In genomic region chr3:16508242-16508575, GRCh38 we compare ENCODE assay signal across 16 cellular contexts. TPM values are rescaled to one million over a fixed set of nuclear protein-coding genes. Genes with fewer than 3 reads are reported as not detected.
DNase-seq lines count a peak whose midpoint lies in the region; ATAC-seq and TF ChIP-seq lines count a peak whose summit lies in the region.
"Had no signal": no experiment of that assay in that cellular context is flagged by ENCODE, and none has a peak within 500 bp of the region (broad histone marks: within the 10 kb centered on the region; RNA-seq: fewer than 3 reads in every experiment).

No MANE protein-coding gene starts in this region.

- no peak for TF ChIP-seq CTCF in OCI-LY3 (IDR thresholded peaks at IDR 0.05; ENCODE audit: low read depth, low read length)
- TF ChIP-seq CTCF in H9 (conservative IDR thresholded peaks at IDR 0.05) = no peak

- no peaks in the 10 kb centered on the region for H3K9me3 Mint-ChIP-seq in stimulated activated naive CD8-positive, alpha-beta T cell treated with anti-CD3 and anti-CD28 coated beads, Interleukin-15, Interleukin-2, amounts not matched to agents 100 ng/mL and 50 ng/mL, for 24 hours
- no peaks in the 10 kb centered on the region for H3K9me3 Mint-ChIP-seq in dendritic cell treated with granulocyte-macrophage colony-stimulating factor and Interleukin-4, amounts not matched to agents 40 ng/mL and 50 ng/mL, for 4 days
- 0 out of 5 replicates have a peak, but pooled peaks cover 0 to 3% of the 10 kb centered on the region in 2 experiments for H3K9me3 Mint-ChIP-seq in H9
- H3K9me3 Mint-ChIP-seq: neural crest cell had no signal

- no peak overlapping the region for H3K18ac ChIP-seq in H9 (ENCODE audit: insufficient read length, low read depth, low read length)

- H3K4me2 ChIP-seq in OCI-LY3 (ENCODE audit: low read length) (peak overlapping the region; percentile 87), H9 (ENCODE audit: insufficient read depth, insufficient read length, low read length) (no peak overlapping the region)

- H2BK5ac ChIP-seq in H9 (ENCODE audit: insufficient read length, low read length) = no peak overlapping the region

- H3K36me3 ChIP-seq in OCI-LY3 (replicated peaks; ENCODE audit: low read depth, low read length) = peaks cover 47% of the 10 kb centered on the region
- no peaks in the 10 kb centered on the region for H3K36me3 ChIP-seq in H7 (replicated peaks; ENCODE audit: control insufficient read depth, insufficient read depth, low read length)
- H3K36me3 ChIP-seq: stomach had no signal

- H3K9me3 ChIP-seq in OCI-LY3 (ENCODE audit: insufficient read depth, low read length) (no peaks in the 10 kb centered on the region), H9 (ENCODE audit: control insufficient read depth, low read depth, low read length) (no peaks in the 10 kb centered on the region)
- H3K9me3 ChIP-seq: stomach had no signal

- H3K4me3 ChIP-seq in OCI-LY3 (ENCODE audit: low read length) = peak overlapping the region; percentile 88
- no peak overlapping the region for H3K4me3 ChIP-seq in H7 (ENCODE audit: insufficient read depth, low read depth, low read length)

- H3K27me3 Mint-ChIP-seq in stimulated activated naive CD8-positive, alpha-beta T cell treated with anti-CD3 and anti-CD28 coated beads, Interleukin-15, Interleukin-2, amounts not matched to agents 100 ng/mL and 50 ng/mL, for 24 hours = no peaks in the 10 kb centered on the region
- no peaks in the 10 kb centered on the region for H3K27me3 Mint-ChIP-seq in dendritic cell treated with granulocyte-macrophage colony-stimulating factor and Interleukin-4, amounts not matched to agents 40 ng/mL and 50 ng/mL, for 4 days
- H3K27me3 Mint-ChIP-seq in H9 (ENCODE audit: low read depth) = peaks cover 36% of the 10 kb centered on the region

- H3K79me2 ChIP-seq in OCI-LY3 (ENCODE audit: low read length) (peaks cover 97% of the 10 kb centered on the region), H9 (ENCODE audit: insufficient read depth, low read length) (no peaks in the 10 kb centered on the region)

- H4K91ac ChIP-seq in H9 (ENCODE audit: insufficient read length, low read depth, low read length) = no peak overlapping the region

- H3K27ac ChIP-seq in OCI-LY3 (ENCODE audit: low read length) = peak overlapping the region; percentile 95
- no peak overlapping the region for H3K27ac ChIP-seq in H9 (ENCODE audit: insufficient read length, low read depth, low read length)
- H3K27ac ChIP-seq: C4-2B, stomach had no signal

- H4K8ac ChIP-seq in H9 (replicated peaks; ENCODE audit: insufficient read length, low read depth, low read length) = no peak overlapping the region

- DNase-seq in stimulated activated naive CD8-positive, alpha-beta T cell treated with anti-CD3 and anti-CD28 coated beads, Interleukin-15, Interleukin-2, amounts not matched to agents 100 U/mL and 50 U/mL, for 24 hours = no peak
- no peak for DNase-seq in ureter (ENCODE audit: low spot score)
- DNase-seq in H7 = no peak
- DNase-seq in H9 = no peak
- DNase-seq: anterior cingulate cortex, hippocampal formation, NCI-H345, right cardiac atrium, stomach, T-helper 9 cell had no signal

- no peak overlapping the region for H2BK20ac ChIP-seq in H9 (ENCODE audit: low read depth, low read length, poor library complexity, severe bottlenecking)

- H3K36me3 Mint-ChIP-seq in stimulated activated naive CD8-positive, alpha-beta T cell treated with anti-CD3 and anti-CD28 coated beads, Interleukin-15, Interleukin-2, amounts not matched to agents 100 ng/mL and 50 ng/mL, for 24 hours (ENCODE audit: low read depth) = peaks cover 70% of the 10 kb centered on the region
- H3K36me3 Mint-ChIP-seq in dendritic cell treated with granulocyte-macrophage colony-stimulating factor and Interleukin-4, amounts not matched to agents 40 ng/mL and 50 ng/mL, for 4 days (ENCODE audit: low read depth) = peaks cover 43% of the 10 kb centered on the region
- H3K36me3 Mint-ChIP-seq in H9 (ENCODE audit: insufficient read depth in 1 of 3, low read depth in 3 of 3) = no peaks in the 10 kb centered on the region

- H3K14ac ChIP-seq in H9 (ENCODE audit: insufficient read depth, low read length) = no peak overlapping the region

- no peaks in the 10 kb centered on the region for H3K27me3 ChIP-seq in OCI-LY3 (ENCODE audit: low read depth, low read length)
- H3K27me3 ChIP-seq in H7 (ENCODE audit: control insufficient read depth, insufficient read depth, low read length) = peaks cover 19% of the 10 kb centered on the region
- peaks cover 10% of the 10 kb centered on the region; the same call in 1 of the 2 replicates for H3K27me3 ChIP-seq in H9 (ENCODE audit: insufficient read depth, low read length)

- no peak overlapping the region for H3K56ac ChIP-seq in H9 (ENCODE audit: insufficient read length, low read depth, low read length)

- H2AFZ ChIP-seq in OCI-LY3 (ENCODE audit: low read depth, low read length) = no peak overlapping the region
- no peak overlapping the region for H2AFZ ChIP-seq in H9 (ENCODE audit: low read length)

- no peak overlapping the region for H3K4ac ChIP-seq in H9 (ENCODE audit: low read depth, low read length)

- peaks cover 87% of the 10 kb centered on the region for H3K4me1 ChIP-seq in OCI-LY3 (ENCODE audit: low read length)
- H3K4me1 ChIP-seq in H9 (ENCODE audit: insufficient read depth, low read length) = 0 out of 2 replicates have a peak, but pooled peaks cover 4% of the 10 kb centered on the region

- no peak for ATAC-seq in stimulated activated naive CD8-positive, alpha-beta T cell treated with anti-CD3 and anti-CD28 coated beads, Interleukin-15, Interleukin-2, amounts not matched to agents 100 U/mL and 50 U/mL, for 24 hours
- ATAC-seq in HG03378 (IDR thresholded peaks at IDR 0.05; ENCODE audit: unreplicated experiment) = no peak
- ATAC-seq: right cardiac atrium had no signal

- intact Hi-C loops in dendritic cell treated with granulocyte-macrophage colony-stimulating factor and Interleukin-4, amounts not matched to agents 40 ng/mL and 50 ng/mL, for 4 days (cut with micrococcal nuclease) = no loop called here

- H3K4me3 Mint-ChIP-seq in stimulated activated naive CD8-positive, alpha-beta T cell treated with anti-CD3 and anti-CD28 coated beads, Interleukin-15, Interleukin-2, amounts not matched to agents 100 ng/mL and 50 ng/mL, for 24 hours = peak overlapping the region; percentile 67
- no peak overlapping the region for H3K4me3 Mint-ChIP-seq in dendritic cell treated with granulocyte-macrophage colony-stimulating factor and Interleukin-4, amounts not matched to agents 40 ng/mL and 50 ng/mL, for 4 days
- no peak overlapping the region for H3K4me3 Mint-ChIP-seq in H9
- H3K4me3 Mint-ChIP-seq: neural crest cell had no signal

- H4K5ac ChIP-seq in H9 (ENCODE audit: insufficient read length, low read depth, low read length) = no peak overlapping the region

- H2BK120ac ChIP-seq in H9 (ENCODE audit: low read depth, low read length, poor library complexity, severe bottlenecking) = no peak overlapping the region

- peaks cover 74% of the 10 kb centered on the region for H4K20me1 ChIP-seq in OCI-LY3 (ENCODE audit: insufficient read depth, low read length)
- peaks cover 2% of the 10 kb centered on the region for H4K20me1 ChIP-seq in H9 (ENCODE audit: control insufficient read depth, insufficient read depth, insufficient read length)

- no peak overlapping the region for H3T11ph ChIP-seq in H9 (ENCODE audit: low read length)

- peaks cover 10% of the 10 kb centered on the region for H3K23me2 ChIP-seq in H9 (ENCODE audit: insufficient read length, low read depth, low read length, poor library complexity, severe bottlenecking)

- H3K27ac Mint-ChIP-seq in stimulated activated naive CD8-positive, alpha-beta T cell treated with anti-CD3 and anti-CD28 coated beads, Interleukin-15, Interleukin-2, amounts not matched to agents 100 ng/mL and 50 ng/mL, for 24 hours = peak overlapping the region; percentile 71
- H3K27ac Mint-ChIP-seq in dendritic cell treated with granulocyte-macrophage colony-stimulating factor and Interleukin-4, amounts not matched to agents 40 ng/mL and 50 ng/mL, for 4 days = peak overlapping the region; percentile 33
- no peak overlapping the region for H3K27ac Mint-ChIP-seq in H9

- peaks cover 91% of the 10 kb centered on the region for H3K4me1 Mint-ChIP-seq in stimulated activated naive CD8-positive, alpha-beta T cell treated with anti-CD3 and anti-CD28 coated beads, Interleukin-15, Interleukin-2, amounts not matched to agents 100 ng/mL and 50 ng/mL, for 24 hours (ENCODE audit: low read depth)
- peaks cover 82% of the 10 kb centered on the region for H3K4me1 Mint-ChIP-seq in dendritic cell treated with granulocyte-macrophage colony-stimulating factor and Interleukin-4, amounts not matched to agents 40 ng/mL and 50 ng/mL, for 4 days (ENCODE audit: low read depth)
- H3K4me1 Mint-ChIP-seq in H9 = peaks cover 19% of the 10 kb centered on the region in 2 experiments

- H2BK15ac ChIP-seq in H9 (ENCODE audit: low read depth, low read length) = no peak overlapping the region

- WGBS in H9 (ENCODE audit: extremely low coverage, insufficient read length, low lambda C conversion rate) = no CpG with 5 or more reads among the region's 4 CpGs

- H3K23ac ChIP-seq in H9 (ENCODE audit: insufficient read length, low read depth, low read length) = no peak overlapping the region

- H2BK12ac ChIP-seq in H9 (ENCODE audit: insufficient read length, low read depth, low read length) = no peak overlapping the region

- H3K9ac ChIP-seq in OCI-LY3 (ENCODE audit: low read length) = peak overlapping the region; percentile 75
- no peak overlapping the region for H3K9ac ChIP-seq in H9 (ENCODE audit: extremely low read depth, insufficient read length, low read length)

- H3K79me1 ChIP-seq in H9 (ENCODE audit: insufficient read depth, low read depth, low read length, poor library complexity, severe bottlenecking) = no peaks in the 10 kb centered on the region

- no peak overlapping the region for H2AK5ac ChIP-seq in H9 (ENCODE audit: insufficient read length, low read length)

RNA-seq across cellular contexts. Expression of gene RFTN1, which starts 5.3 kb away (rescaled TPM):
- total RNA-seq in ureter (24.4 TPM), H9 (2021) (2.2 and 2.5 TPM in 2 replicates)
- 0.81 and 0.90 TPM in 2 replicates for total RNA-seq in H7 (2014; rRNA removed; shearing (Covaris generic))

Comparison
In these comparisons a context has a peak if more than half of its experiments do, and no peak if none do; other contexts are left out.
1. H3K27ac Mint-ChIP-seq: peak in stimulated activated naive CD8-positive, alpha-beta T cell treated with anti-CD3 and anti-CD28 coated beads, Interleukin-15, Interleukin-2, amounts not matched to agents 100 ng/mL and 50 ng/mL, for 24 hours (single experiment) and dendritic cell treated with granulocyte-macrophage colony-stimulating factor and Interleukin-4, amounts not matched to agents 40 ng/mL and 50 ng/mL, for 4 days (single experiment); none in H9 (0 of 3).